In genomic region chr15:92902020-92902419, GRCh38 we compare ENCODE assay signal across 8 cellular contexts. TPM values are rescaled to one million over a fixed set of nuclear protein-coding genes. Genes with fewer than 3 reads are reported as not detected.
DNase-seq lines count a peak whose midpoint lies in the region; FAIRE-seq and TF ChIP-seq lines count a peak whose summit lies in the region.

No MANE protein-coding gene starts in this region.

- H3K36me3 ChIP-seq in Peyer's patch (peaks cover 0 to 20% (median 0%) of the 10 kb centered on the region in 3 donors), esophagus muscularis mucosa (peaks cover 0 to 15% (median 9%) of the 10 kb centered on the region in 4 donors), neuronal stem cell (replicated peaks in 1 of 2; ENCODE audit: control insufficient read depth in 2 of 2, insufficient read depth in 2 of 2, low read length in 2 of 2) (peaks cover 4 to 78% of the 10 kb centered on the region in 2 donors)

- H2BK15ac ChIP-seq in neuronal stem cell (ENCODE audit: low read length), result no peak overlapping the region

- no peak overlapping the region for H4K91ac ChIP-seq in neuronal stem cell (ENCODE audit: low read depth, low read length, poor library complexity)

- WGBS in esophagus muscularis mucosa, result 2% methylated on average over 2 of the region's 2 CpGs
- no CpG with 5 or more reads among the region's 2 CpGs for WGBS in neuronal stem cell (ENCODE audit: extremely low coverage in 2 of 2, insufficient read length in 2 of 2, insufficient replicate concordance in 1 of 2), 2 donors

- peak overlapping the region; percentile 87 to 96 (median 90) for H3K27ac ChIP-seq in Peyer's patch
- H3K27ac ChIP-seq in esophagus muscularis mucosa (replicated peaks in 1 of 4), result peak overlapping the region; percentile 89 to 98 (median 94)
- H3K27ac ChIP-seq in neuronal stem cell (replicated peaks; ENCODE audit: low read length), result no peak overlapping the region

- H3K9me3 Mint-ChIP-seq in progenitor cell of endocrine pancreas (ENCODE audit: low read depth), result peaks cover 8% of the 10 kb centered on the region

- TF ChIP-seq EP300 in esophagus muscularis mucosa (IDR thresholded peaks at IDR 0.05), result no peak

- FAIRE-seq in G401.6 (lab: Jason Lieb, UNC), result peak; percentile 28

- no peak for TF ChIP-seq CTCF in Peyer's patch (IDR thresholded peaks at IDR 0.05)
- no peak for TF ChIP-seq CTCF in esophagus muscularis mucosa (IDR thresholded peaks at IDR 0.05)
- no peak for TF ChIP-seq CTCF in progenitor cell of endocrine pancreas (IDR thresholded peaks at IDR 0.05; ENCODE audit: unreplicated experiment)

- H3K4me2 ChIP-seq in neuronal stem cell (ENCODE audit: insufficient read depth, low read length, poor library complexity, severe bottlenecking), result no peak overlapping the region

- H3K4me3 ChIP-seq in Peyer's patch (peak overlapping the region; percentile 54 to 65 (median 60)), esophagus muscularis mucosa (peak overlapping the region; percentile 50 to 71 (median 66)), neuronal stem cell (ENCODE audit: low read length in 2 of 2) (peak overlapping the region in 1 of 2 donors; percentile 75)

- H3K27me3 Mint-ChIP-seq in progenitor cell of endocrine pancreas, result no peaks in the 10 kb centered on the region

- H3K18ac ChIP-seq in neuronal stem cell (ENCODE audit: low read length), result no peak overlapping the region

- peak overlapping the region; percentile 92 for H3K27ac Mint-ChIP-seq in progenitor cell of endocrine pancreas

- no peaks in the 10 kb centered on the region for H3K27me3 ChIP-seq in Peyer's patch
- H3K27me3 ChIP-seq in esophagus muscularis mucosa, result no peaks in the 10 kb centered on the region
- H3K27me3 ChIP-seq in neuronal stem cell (ENCODE audit: control insufficient read depth in 3 of 3, insufficient read depth in 3 of 3, low read depth in 1 of 3, low read length in 3 of 3), result no peaks in the 10 kb centered on the region

- intact Hi-C loops in esophagus muscularis mucosa (cut with DNase I), result no loop called here

- H2AK5ac ChIP-seq in neuronal stem cell (ENCODE audit: low read depth, low read length), result no peak overlapping the region

- H2BK12ac ChIP-seq in neuronal stem cell (ENCODE audit: low read length), result no peak overlapping the region

- no peak overlapping the region for H2BK5ac ChIP-seq in neuronal stem cell (ENCODE audit: low read length)

- TF ChIP-seq POLR2A in Peyer's patch (IDR thresholded peaks at IDR 0.05) (no peak), esophagus muscularis mucosa (IDR thresholded peaks at IDR 0.05; ENCODE audit: low read depth) (no peak)

- no peak overlapping the region for H3K4ac ChIP-seq in neuronal stem cell (ENCODE audit: low read length)

- H3K14ac ChIP-seq in neuronal stem cell (ENCODE audit: low read length), result no peak overlapping the region

- H3K36me3 Mint-ChIP-seq in progenitor cell of endocrine pancreas (ENCODE audit: insufficient read depth), result peaks cover 29% of the 10 kb centered on the region

- H3K4me3 Mint-ChIP-seq in progenitor cell of endocrine pancreas (ENCODE audit: low read depth), result peak overlapping the region; percentile 98

- H4K8ac ChIP-seq in neuronal stem cell (ENCODE audit: low read depth, low read length), result no peak overlapping the region

- H3K79me1 ChIP-seq in neuronal stem cell (ENCODE audit: low read depth, low read length), result no peaks in the 10 kb centered on the region

- DNase-seq in Peyer's patch, result no peak
- no peak for DNase-seq in esophagus muscularis mucosa (ENCODE audit: extremely low spot score)
- no peak for DNase-seq in progenitor cell of endocrine pancreas (ENCODE audit: low spot score, unreplicated experiment)
- DNase-seq in activated gamma-delta T cell treated with Interleukin-2 at 50 U/mL for 16 hours, result no peak
- DNase-seq in SIG-M5 treated with dmso at 0.1 percent for 504 hours (lab: John Stamatoyannopoulos, UW; ENCODE audit: unreplicated experiment), result no peak
- no peak for DNase-seq in neuronal stem cell (ENCODE audit: low spot score)
- no peak for DNase-seq in NCI-H2227 (lab: John Stamatoyannopoulos, UW; ENCODE audit: unreplicated experiment)

- H2AFZ ChIP-seq in neuronal stem cell (ENCODE audit: low read length), result no peak overlapping the region

- H3K9ac ChIP-seq in neuronal stem cell (ENCODE audit: low read depth, low read length, poor library complexity), result no peak overlapping the region

- H3K9me3 ChIP-seq in Peyer's patch (no peaks in the 10 kb centered on the region), esophagus muscularis mucosa (no peaks in the 10 kb centered on the region), neuronal stem cell (replicated peaks in 1 of 2; ENCODE audit: control insufficient read depth in 2 of 2, insufficient read depth in 1 of 2, low read depth in 1 of 2, low read length in 2 of 2) (no peaks in the 10 kb centered on the region)

- peaks cover 36% of the 10 kb centered on the region for H3K4me1 Mint-ChIP-seq in progenitor cell of endocrine pancreas (ENCODE audit: low read depth)

- H3K4me1 ChIP-seq in Peyer's patch (peaks cover 0 to 21% (median 10%) of the 10 kb centered on the region in 4 donors), esophagus muscularis mucosa (peaks cover 35 to 73% (median 58%) of the 10 kb centered on the region in 4 donors), neuronal stem cell (ENCODE audit: control insufficient read depth in 2 of 2, insufficient read depth in 1 of 2, low read depth in 1 of 2, low read length in 2 of 2) (peaks cover 5 to 20% of the 10 kb centered on the region in 2 donors)

- no peak overlapping the region for H3K23ac ChIP-seq in neuronal stem cell (ENCODE audit: low read depth, low read length, poor library complexity)

- no peak overlapping the region for H2BK120ac ChIP-seq in neuronal stem cell (ENCODE audit: low read depth, low read length)

RNA-seq across cellular contexts. Expression of gene CHD2, which starts 1.9 kb away (rescaled TPM):
- total RNA-seq in Peyer's patch (100 to 1,000 TPM; 109 to 370 (median 161) TPM), esophagus muscularis mucosa (10 to 100 TPM; 54.3 to 86.0 (median 62.8) TPM), progenitor cell of endocrine pancreas (145 and 159 TPM in 2 replicates)
- 63.3 TPM for polyA plus RNA-seq in neuronal stem cell (2013, experiment 1 of 2)
- 62.8 TPM for polyA plus RNA-seq in neuronal stem cell (2013, experiment 2 of 2)
